Comparison of ENCODE assay signal across 36 cellular contexts in the genomic region with DNA sequence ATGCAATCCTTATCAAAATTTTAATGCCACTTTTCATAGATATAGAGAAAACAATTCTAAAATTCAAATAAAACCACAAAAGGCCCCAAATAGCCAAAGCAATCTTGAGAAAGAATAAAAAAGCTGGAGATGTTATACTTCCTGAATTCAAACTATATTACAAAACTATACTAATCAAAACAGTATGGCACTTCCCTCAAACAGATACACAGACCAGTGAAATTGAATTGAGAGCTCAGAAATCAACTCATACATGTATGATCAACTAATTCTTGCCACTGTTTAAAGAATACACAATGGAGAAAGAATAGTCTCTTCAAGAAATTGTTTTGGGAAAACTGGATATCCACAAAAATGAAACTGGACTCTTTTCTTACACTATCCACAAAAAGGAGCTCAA. TPM values are rescaled to one million over a fixed set of nuclear protein-coding genes. Genes with fewer than 3 reads are reported as not detected.
"Had no signal": no experiment of that assay in that cellular context is flagged by ENCODE, and none has a peak within 500 bp of the region (broad histone marks: within the 10 kb centered on the region; RNA-seq: fewer than 3 reads in every experiment).

No MANE protein-coding gene starts in this region.

- ATAC-seq: activated CD4-positive, alpha-beta T cell treated with anti-CD3 and anti-CD28 coated beads for 36 hours; activated CD4-positive, CD25-positive, alpha-beta regulatory T cell treated with anti-CD3 and anti-CD28 coated beads, Interleukin-2, amount 50 U/mL, for 24 hours; activated CD8-positive, alpha-beta memory T cell treated with anti-CD3 and anti-CD28 coated beads, Interleukin-2, amount 10 ng/mL, durations not matched to agents 7 days and 5 days; activated CD8-positive, alpha-beta T cell treated with anti-CD3 and anti-CD28 coated beads, Interleukin-2, amount 10 ng/mL, durations not matched to agents 7 days and 5 days; activated naive CD4-positive, alpha-beta T cell treated with anti-CD3 and anti-CD28 coated beads, Interleukin-2, amount 50 U/mL, for 72 hours; body of pancreas had no signal

- H3K4me1 ChIP-seq: adrenal gland, body of pancreas, breast epithelium had no signal

- DNase-seq: activated CD4-positive, alpha-beta memory T cell treated with anti-CD3 and anti-CD28 coated beads, Interleukin-2, amount 10 ng/mL, durations not matched to agents 7 days and 5 days; activated CD4-positive, alpha-beta T cell treated with anti-CD3 and anti-CD28 coated beads for 1 hour; activated CD4-positive, alpha-beta T cell treated with anti-CD3 and anti-CD28 coated beads for 36 hours; activated CD4-positive, alpha-beta T cell treated with anti-CD3 and anti-CD28 coated beads for 48 hours; activated CD4-positive, alpha-beta T cell treated with anti-CD3 and anti-CD28 coated beads, Interleukin-2, amount 10 ng/mL, durations not matched to agents 7 days and 5 days; activated CD4-positive, alpha-beta T cell treated with anti-CD3 and anti-CD28 coated beads, Interleukin-2, amount 50 U/mL, for 48 hours; activated CD4-positive, CD25-positive, alpha-beta regulatory T cell; activated CD8-positive, alpha-beta memory T cell treated with anti-CD3 and anti-CD28 coated beads for 24 hours; activated CD8-positive, alpha-beta memory T cell treated with anti-CD3 and anti-CD28 coated beads, Interleukin-2, amount 10 ng/mL, durations not matched to agents 7 days and 5 days; activated CD8-positive, alpha-beta memory T cell treated with anti-CD3 and anti-CD28 coated beads, Interleukin-2, amount 50 U/mL, for 48 hours; activated CD8-positive, alpha-beta T cell treated with anti-CD3 and anti-CD28 coated beads, Interleukin-2, amount 10 ng/mL, durations not matched to agents 7 days and 5 days; activated effector memory CD4-positive, alpha-beta T cell treated with Interleukin-2 at 50 U/mL for 16 hours; activated gamma-delta T cell; activated naive CD4-positive, alpha-beta T cell treated with anti-CD3 and anti-CD28 coated beads, Interleukin-2, amount 50 U/mL, for 16 hours; activated naive CD4-positive, alpha-beta T cell treated with Interleukin-2 at 50 U/mL for 16 hours; activated naive CD8-positive, alpha-beta T cell treated with anti-CD3 and anti-CD28 coated beads for 36 hours; activated T-cell treated with anti-CD3 and anti-CD28 coated beads, Interleukin-2, amount 50 U/mL, for 24 hours; activated T-cell treated with anti-CD3 and anti-CD28 coated beads, Interleukin-2, amount 50 U/mL, for 48 hours; adrenal gland; amniotic stem cell; aorta; body of pancreas; brain microvascular endothelial cell; central memory CD4-positive, alpha-beta T cell; T-helper 2 cell; T-helper 9 cell had no signal

- H3K27me3 Mint-ChIP-seq: activated CD4-positive, alpha-beta memory T cell treated with anti-CD3 and anti-CD28 coated beads, Interleukin-2, amount 10 ng/mL, durations not matched to agents 7 days and 5 days; activated CD4-positive, alpha-beta T cell treated with anti-CD3 and anti-CD28 coated beads for 36 hours; activated CD4-positive, alpha-beta T cell treated with anti-CD3 and anti-CD28 coated beads, Interleukin-2, amount 10 ng/mL, durations not matched to agents 7 days and 5 days; activated CD8-positive, alpha-beta memory T cell treated with anti-CD3 and anti-CD28 coated beads, Interleukin-2, amount 10 ng/mL, durations not matched to agents 7 days and 5 days; activated naive CD8-positive, alpha-beta T cell treated with anti-CD3 and anti-CD28 coated beads for 36 hours; activated T-cell treated with anti-CD3 and anti-CD28 coated beads, Interleukin-2, amount 50 U/mL, for 24 hours had no signal

- H3K27ac ChIP-seq: adrenal gland, body of pancreas, brain microvascular endothelial cell, breast epithelium, VCaP had no signal

- H3K36me3 ChIP-seq: brain microvascular endothelial cell, breast epithelium had no signal

- H3K27me3 ChIP-seq: adrenal gland, body of pancreas, brain microvascular endothelial cell, breast epithelium had no signal

- H3K36me3 Mint-ChIP-seq: activated CD8-positive, alpha-beta memory T cell treated with anti-CD3 and anti-CD28 coated beads, Interleukin-2, amount 10 ng/mL, durations not matched to agents 7 days and 5 days; activated naive CD8-positive, alpha-beta T cell treated with anti-CD3 and anti-CD28 coated beads for 36 hours had no signal

- H3K4me3 Mint-ChIP-seq: activated CD4-positive, alpha-beta memory T cell treated with anti-CD3 and anti-CD28 coated beads, Interleukin-2, amount 10 ng/mL, durations not matched to agents 7 days and 5 days; activated CD4-positive, alpha-beta T cell treated with anti-CD3 and anti-CD28 coated beads for 36 hours; activated CD4-positive, alpha-beta T cell treated with anti-CD3 and anti-CD28 coated beads, Interleukin-2, amount 10 ng/mL, durations not matched to agents 7 days and 5 days; activated CD8-positive, alpha-beta memory T cell treated with anti-CD3 and anti-CD28 coated beads, Interleukin-2, amount 10 ng/mL, durations not matched to agents 7 days and 5 days; activated CD8-positive, alpha-beta T cell treated with anti-CD3 and anti-CD28 coated beads, Interleukin-2, amount 10 ng/mL, durations not matched to agents 7 days and 5 days; activated naive CD8-positive, alpha-beta T cell treated with anti-CD3 and anti-CD28 coated beads for 36 hours; activated T-cell treated with anti-CD3 and anti-CD28 coated beads, Interleukin-2, amount 50 U/mL, for 24 hours; T-helper 1 cell treated with Interleukin-12 subunit alpha and Interleukin-12 subunit beta and Interleukin-4 antibody, amounts not matched to agents 30 μg/mL and 1 μg/mL, for 36 hours; T-helper 2 cell treated with Interferon-gamma antibody and Interleukin-4, amounts not matched to agents 5 μg/mL and 100 μg/mL, for 36 hours had no signal

- FAIRE-seq: astrocyte, TTC549 had no signal

- H3K4me1 Mint-ChIP-seq: activated CD4-positive, alpha-beta memory T cell treated with anti-CD3 and anti-CD28 coated beads, Interleukin-2, amount 10 ng/mL, durations not matched to agents 7 days and 5 days; activated CD4-positive, alpha-beta T cell treated with anti-CD3 and anti-CD28 coated beads for 36 hours; activated CD4-positive, alpha-beta T cell treated with anti-CD3 and anti-CD28 coated beads, Interleukin-2, amount 10 ng/mL, durations not matched to agents 7 days and 5 days; activated CD8-positive, alpha-beta memory T cell treated with anti-CD3 and anti-CD28 coated beads, Interleukin-2, amount 10 ng/mL, durations not matched to agents 7 days and 5 days; activated naive CD8-positive, alpha-beta T cell treated with anti-CD3 and anti-CD28 coated beads for 36 hours had no signal

- H3K4me3 ChIP-seq: adrenal gland, body of pancreas, breast epithelium had no signal

- H3K27ac Mint-ChIP-seq: activated CD4-positive, alpha-beta memory T cell treated with anti-CD3 and anti-CD28 coated beads, Interleukin-2, amount 10 ng/mL, durations not matched to agents 7 days and 5 days; activated CD4-positive, alpha-beta T cell treated with anti-CD3 and anti-CD28 coated beads for 36 hours; activated CD4-positive, alpha-beta T cell treated with anti-CD3 and anti-CD28 coated beads, Interleukin-2, amount 10 ng/mL, durations not matched to agents 7 days and 5 days; activated CD8-positive, alpha-beta memory T cell treated with anti-CD3 and anti-CD28 coated beads, Interleukin-2, amount 10 ng/mL, durations not matched to agents 7 days and 5 days; activated CD8-positive, alpha-beta T cell treated with anti-CD3 and anti-CD28 coated beads, Interleukin-2, amount 10 ng/mL, durations not matched to agents 7 days and 5 days; activated naive CD4-positive, alpha-beta T cell treated with anti-CD3 and anti-CD28 coated beads, Interleukin-2, amount 50 U/mL, for 72 hours; activated naive CD8-positive, alpha-beta T cell treated with anti-CD3 and anti-CD28 coated beads for 36 hours; activated T-cell treated with anti-CD3 and anti-CD28 coated beads, Interleukin-2, amount 50 U/mL, for 24 hours; activated T-helper 2 cell treated with anti-CD3 and anti-CD28 coated beads, Interferon-gamma antibody, Interleukin-2, Interleukin-4, amounts not matched to agents 10 μg/mL and 5 μg/mL and 100 μg/mL, durations not matched to agents 14 hours and 24 hours and 36 hours; T-helper 1 cell treated with Interleukin-12 subunit alpha and Interleukin-12 subunit beta and Interleukin-4 antibody, amounts not matched to agents 30 μg/mL and 1 μg/mL, for 36 hours; T-helper 2 cell treated with Interferon-gamma antibody and Interleukin-4, amounts not matched to agents 5 μg/mL and 100 μg/mL, for 36 hours had no signal

- H3K9me3 ChIP-seq: adrenal gland had no signal

RNA-seq across cellular contexts. Expression of gene FOXG1, which starts 55.4 kb away (rescaled TPM):
- total RNA-seq: activated CD4-positive, alpha-beta memory T cell treated with anti-CD3 and anti-CD28 coated beads, Interleukin-2, amount 10 ng/mL, durations not matched to agents 7 days and 5 days; activated CD4-positive, alpha-beta T cell treated with anti-CD3 and anti-CD28 coated beads for 36 hours; activated CD4-positive, alpha-beta T cell treated with anti-CD3 and anti-CD28 coated beads, Interleukin-2, amount 10 ng/mL, durations not matched to agents 7 days and 5 days; activated CD8-positive, alpha-beta memory T cell treated with anti-CD3 and anti-CD28 coated beads, Interleukin-2, amount 10 ng/mL, durations not matched to agents 7 days and 5 days; activated CD8-positive, alpha-beta T cell treated with anti-CD3 and anti-CD28 coated beads, Interleukin-2, amount 10 ng/mL, durations not matched to agents 7 days and 5 days; activated naive CD4-positive, alpha-beta T cell treated with anti-CD3 and anti-CD28 coated beads, Interleukin-2, amount 50 U/mL, for 72 hours; activated naive CD8-positive, alpha-beta T cell treated with anti-CD3 and anti-CD28 coated beads for 36 hours; activated T-helper 2 cell treated with anti-CD3 and anti-CD28 coated beads, Interferon-gamma antibody, Interleukin-2, Interleukin-4, amounts not matched to agents 10 μg/mL and 5 μg/mL and 100 μg/mL, durations not matched to agents 14 hours and 24 hours and 36 hours; aorta; body of pancreas; breast epithelium; cardiac septum had no signal
- polyA plus RNA-seq: aorta had no signal
